1 cellular context compared by ENCODE assay signal in genomic region chr17:66448008-66448644, GRCh38.
TF ChIP-seq lines count a peak whose summit lies in the region.

No MANE protein-coding gene starts in this region.

TF ChIP-seq in GM23338, 12 proteins besides CTCF, POLR2A, EP300 and RAD21 (continued from another document):
- no peak for TF ChIP-seq ZNF462 (CRISPR knock-in tag; IDR thresholded peaks at IDR 0.05)
- no peak for TF ChIP-seq EZH2phosphoT487 (IDR thresholded peaks at IDR 0.05; ENCODE audit: unreplicated experiment)
- TF ChIP-seq ZNF114 (CRISPR knock-in tag; IDR thresholded peaks at IDR 0.05), result no peak
- no peak for TF ChIP-seq JUNB (IDR thresholded peaks at IDR 0.05; ENCODE audit: unreplicated experiment)
- TF ChIP-seq EZH2 (IDR thresholded peaks at IDR 0.05; ENCODE audit: low read depth, unreplicated experiment), result no peak
- no peak for TF ChIP-seq CREB1 (CRISPR knock-in tag; IDR thresholded peaks at IDR 0.05; ENCODE audit: low read depth)
- TF ChIP-seq ZNF331 (CRISPR knock-in tag; IDR thresholded peaks at IDR 0.05; ENCODE audit: low read depth), result no peak
- TF ChIP-seq NANOG (IDR thresholded peaks at IDR 0.05; ENCODE audit: borderline replicate concordance), result no peak
